Comparison of ENCODE assay signal across 25 cellular contexts in genomic region chr12:100359822-100360221, GRCh38. TPM values are rescaled to one million over a fixed set of nuclear protein-coding genes. Genes with fewer than 3 reads are reported as not detected.
DNase-seq lines count a peak whose midpoint lies in the region; ATAC-seq, FAIRE-seq and TF ChIP-seq lines count a peak whose summit lies in the region.
"Had no signal": no experiment of that assay in that cellular context is flagged by ENCODE, and none has a peak within 500 bp of the region (broad histone marks: within the 10 kb centered on the region; RNA-seq: fewer than 3 reads in every experiment).

No MANE protein-coding gene starts in this region.

- H3K36me3 Mint-ChIP-seq in T-helper 17 cell (ENCODE audit: low read depth): peaks cover 4% of the 10 kb centered on the region
- H3K36me3 Mint-ChIP-seq: CD8-positive, alpha-beta T cell; stimulated activated naive B cell treated with anti-CD40 and anti-IgM and Interleukin-4, amounts not matched to agents 10 μg/mL and 1 μg/mL and 100 μg/mL, for 72 hours had no signal

- TF ChIP-seq POLR2A in sigmoid colon (IDR thresholded peaks at IDR 0.05): no peak

- ATAC-seq in pancreas (peak in 3 of 4 donors; percentile 57 to 73 (median 69)), T-helper 17 cell (no peak)
- ATAC-seq: CD8-positive, alpha-beta T cell; left lobe of liver; stimulated activated naive B cell treated with anti-CD40 and anti-IgM and Interleukin-4, amounts not matched to agents 10 μg/mL and 1 μg/mL and 100 μg/mL, for 72 hours had no signal

- DNase-seq in NCI-H146 (lab: John Stamatoyannopoulos, UW) (peak; percentile 14), NCI-H146 treated with DMSO at 0.1 percent for 48 hours (lab: John Stamatoyannopoulos, UW; ENCODE audit: unreplicated experiment) (no peak), dermis blood vessel endothelial cell (peak; percentile 8), pancreas (no peak), T-helper 17 cell (no peak), T-helper 9 cell (no peak), sigmoid colon (no peak)
- DNase-seq: 8988T; activated CD4-positive, alpha-beta T cell treated with anti-CD3 and anti-CD28 coated beads, Interleukin-2, amount 50 U/mL, for 48 hours; activated naive CD4-positive, alpha-beta T cell treated with anti-CD3 and anti-CD28 coated beads, Interleukin-2, amount 50 U/mL, for 16 hours; activated T-cell treated with anti-CD3 and anti-CD28 coated beads, Interleukin-2, amount 50 U/mL, for 1 hour; CD8-positive, alpha-beta T cell; GOT3; hypothalamus; NCI-H1930; NCI-H524; posterior cingulate gyrus; stimulated activated naive B cell treated with anti-CD40 and anti-IgM and Interleukin-4, amounts not matched to agents 10 μg/mL and 1 μg/mL and 100 μg/mL, for 72 hours; upper lobe of left lung had no signal

- H3K4me1 Mint-ChIP-seq in T-helper 17 cell: peaks cover under 1% of the 10 kb centered on the region
- H3K4me1 Mint-ChIP-seq: stimulated activated naive B cell treated with anti-CD40 and anti-IgM and Interleukin-4, amounts not matched to agents 10 μg/mL and 1 μg/mL and 100 μg/mL, for 72 hours had no signal

- peaks cover 63% of the 10 kb centered on the region for H3K27me3 Mint-ChIP-seq in T-helper 17 cell

- no peak for TF ChIP-seq RAD21 in Ishikawa (IDR thresholded peaks at IDR 0.05; ENCODE audit: low read depth)

- TF ChIP-seq EP300 in Ishikawa (IDR thresholded peaks at IDR 0.05; ENCODE audit: borderline replicate concordance) (no peak), sigmoid colon (IDR thresholded peaks at IDR 0.05) (no peak)

- intact Hi-C loops in pancreas (cut with DNase I) (loop anchor here in 1 of 3 donors (10.0 kb wide), 1 partner anchor 185 kb away; no protein-coding TSS in a partner anchor), sigmoid colon (cut with DNase I) (no loop called here)

- no peak overlapping the region for H3K27ac Mint-ChIP-seq in T-helper 17 cell
- H3K27ac Mint-ChIP-seq: CD8-positive, alpha-beta T cell; stimulated activated naive B cell treated with anti-CD40 and anti-IgM and Interleukin-4, amounts not matched to agents 10 μg/mL and 1 μg/mL and 100 μg/mL, for 72 hours had no signal

- 21 to 37% methylated on average over 2 of the region's 2 CpGs for WGBS in pancreas, 2 donors
- 42 to 64% methylated on average over 2 of the region's 2 CpGs for WGBS in sigmoid colon, 2 donors

- no peaks in the 10 kb centered on the region for H3K27me3 ChIP-seq in pancreas
- H3K27me3 ChIP-seq in sigmoid colon: peaks cover 0 to 11% (median 0%) of the 10 kb centered on the region in 3 donors

- peaks cover 0 to 14% (median 6%) of the 10 kb centered on the region in 3 donors for H3K4me1 ChIP-seq in pancreas
- no peaks in the 10 kb centered on the region for H3K4me1 ChIP-seq in sigmoid colon
- H3K4me1 ChIP-seq: breast epithelium had no signal

- H3K4me3 ChIP-seq in pancreas (no peak overlapping the region), sigmoid colon (no peak overlapping the region)
- H3K4me3 ChIP-seq: breast epithelium, upper lobe of left lung had no signal

- TF ChIP-seq CTCF in pancreas (IDR thresholded peaks at IDR 0.05): no peak
- no peak for TF ChIP-seq CTCF in sigmoid colon (IDR thresholded peaks at IDR 0.05)

- no peak overlapping the region for H3K4me3 Mint-ChIP-seq in T-helper 17 cell
- H3K4me3 Mint-ChIP-seq: CD8-positive, alpha-beta T cell; stimulated activated naive B cell treated with anti-CD40 and anti-IgM and Interleukin-4, amounts not matched to agents 10 μg/mL and 1 μg/mL and 100 μg/mL, for 72 hours had no signal

- no peak for FAIRE-seq in pancreas (lab: Jason Lieb, UNC)
- FAIRE-seq: G401.6, GM12892 had no signal

- H3K9me3 ChIP-seq in pancreas: no peaks in the 10 kb centered on the region
- H3K9me3 ChIP-seq in T-helper 17 cell (ENCODE audit: control insufficient read depth, low read length, poor library complexity, severe bottlenecking): no peaks in the 10 kb centered on the region
- H3K9me3 ChIP-seq in sigmoid colon: no peaks in the 10 kb centered on the region
- H3K9me3 ChIP-seq: breast epithelium, upper lobe of left lung had no signal

- H3K27ac ChIP-seq in pancreas (no peak overlapping the region), sigmoid colon (no peak overlapping the region)
- H3K27ac ChIP-seq: breast epithelium, upper lobe of left lung had no signal

- H3K36me3 ChIP-seq in pancreas: no peaks in the 10 kb centered on the region
- H3K36me3 ChIP-seq in sigmoid colon: no peaks in the 10 kb centered on the region
- H3K36me3 ChIP-seq: breast epithelium, upper lobe of left lung had no signal

TF ChIP-seq in Ishikawa, 13 proteins besides CTCF, POLR2A, EP300 and RAD21:
- TF ChIP-seq TCF12 (IDR thresholded peaks at IDR 0.05; ENCODE audit: low read depth) (no peak), TEAD4 (IDR thresholded peaks at IDR 0.05) (peak; percentile 65)

RNA-seq across cellular contexts. Expression of gene SLC17A8, which starts 2.9 kb away (rescaled TPM):
- total RNA-seq in dermis blood vessel endothelial cell (not detected in 2 replicates), pancreas (under 1 TPM in 2 of 6 donors, not detected in 4; 0.16 to 0.18 TPM), T-helper 17 cell (not detected), sigmoid colon (not detected)
- polyA plus RNA-seq in pancreas (not detected), sigmoid colon (1 to 10 TPM in 1 of 3 donors, under 1 TPM in 2; 0.60 to 2.3 (median 0.90) TPM)
- total RNA-seq: breast epithelium; CD8-positive, alpha-beta T cell; HT-29 had no signal

Comparison
In these comparisons a context has a peak if more than half of its experiments do, and no peak if none do; other contexts are left out.
1. DNase-seq: peak in NCI-H146 (single experiment) and dermis blood vessel endothelial cell (single experiment); none in NCI-H146 treated with DMSO at 0.1 percent for 48 hours (single experiment), pancreas (0 of 6), T-helper 17 cell (0 of 3), T-helper 9 cell (single experiment) and sigmoid colon (single experiment).